Comparison of ENCODE assay signal across 25 cellular contexts in the genomic region with DNA sequence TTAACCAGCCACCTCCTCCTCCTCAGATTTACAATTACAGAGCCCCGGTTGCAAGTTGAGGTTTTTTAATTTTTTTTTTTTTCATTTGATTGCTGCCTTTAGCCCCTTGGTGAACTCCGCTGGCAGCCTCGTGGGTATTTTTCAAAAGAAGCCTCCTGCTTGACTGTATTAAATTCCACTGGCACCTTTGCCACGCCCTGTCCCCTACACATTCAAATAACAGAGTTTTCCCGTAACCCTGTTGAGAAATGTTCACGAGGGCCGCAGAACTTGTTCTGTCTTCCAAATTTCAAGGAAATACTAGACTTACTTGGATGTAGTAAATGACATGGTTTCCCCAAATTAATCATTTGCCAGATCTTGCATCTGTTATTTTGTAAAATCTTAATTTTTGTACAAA.
DNase-seq lines count a peak whose midpoint lies in the region; ATAC-seq and TF ChIP-seq lines count a peak whose summit lies in the region.
"Had no signal": no experiment of that assay in that cellular context is flagged by ENCODE, and none has a peak within 500 bp of the region (broad histone marks: within the 10 kb centered on the region; RNA-seq: fewer than 3 reads in every experiment).

No MANE protein-coding gene starts in this region.

- peaks cover 85% of the 10 kb centered on the region for H3K4me1 Mint-ChIP-seq in activated T-cell treated with anti-CD3 and anti-CD28 coated beads, Interleukin-2, amount 50 U/mL, for 72 hours (ENCODE audit: low read depth)
- H3K4me1 Mint-ChIP-seq in naive thymus-derived CD4-positive, alpha-beta T cell: peaks cover 10 to 83% (median 58%) of the 10 kb centered on the region in 7 donors
- peaks cover 21% of the 10 kb centered on the region for H3K4me1 Mint-ChIP-seq in type B pancreatic cell (ENCODE audit: unreplicated experiment)

- no peaks in the 10 kb centered on the region for H3K27me3 Mint-ChIP-seq in activated T-cell treated with anti-CD3 and anti-CD28 coated beads, Interleukin-2, amount 50 U/mL, for 72 hours (ENCODE audit: low read depth)
- H3K27me3 Mint-ChIP-seq in naive thymus-derived CD4-positive, alpha-beta T cell: no peaks in the 10 kb centered on the region
- H3K27me3 Mint-ChIP-seq in type B pancreatic cell: no peaks in the 10 kb centered on the region
- H3K27me3 Mint-ChIP-seq: activated CD8-positive, alpha-beta T cell treated with anti-CD3 and anti-CD28 coated beads for 36 hours; IgD-negative memory B cell; memory B cell had no signal

- H3K36me3 Mint-ChIP-seq in activated T-cell treated with anti-CD3 and anti-CD28 coated beads, Interleukin-2, amount 50 U/mL, for 72 hours (ENCODE audit: insufficient read depth in 2 of 2): peaks cover 33 to 71% of the 10 kb centered on the region in 2 donors
- peaks cover 13 to 73% (median 51%) of the 10 kb centered on the region in 5 donors for H3K36me3 Mint-ChIP-seq in naive thymus-derived CD4-positive, alpha-beta T cell
- H3K36me3 Mint-ChIP-seq in type B pancreatic cell: peaks cover 50% of the 10 kb centered on the region

- TF ChIP-seq CTCF in RWPE2 (IDR thresholded peaks at IDR 0.05; ENCODE audit: poor library complexity, severe bottlenecking) (no peak), type B pancreatic cell (conservative IDR thresholded peaks at IDR 0.05) (no peak)

- no peaks in the 10 kb centered on the region for H3K9me3 ChIP-seq in RWPE2 (ENCODE audit: severe bottlenecking)
- H3K9me3 ChIP-seq in naive thymus-derived CD4-positive, alpha-beta T cell (ENCODE audit: control insufficient read depth in 2 of 3, low read length in 3 of 3): no peaks in the 10 kb centered on the region
- H3K9me3 ChIP-seq: colonic mucosa, SJCRH30 had no signal

- no peak for DNase-seq in activated T-cell treated with anti-CD3 and anti-CD28 coated beads, Interleukin-2, amount 50 U/mL, for 72 hours
- DNase-seq in activated T-cell treated with anti-CD3 and anti-CD28 coated beads, Interleukin-2, amount 50 U/mL, for 1 hour: no peak
- DNase-seq in RWPE2 (ENCODE audit: low spot score): no peak
- DNase-seq in naive thymus-derived CD4-positive, alpha-beta T cell: no peak
- no peak for DNase-seq in type B pancreatic cell (ENCODE audit: extremely low spot score, unreplicated experiment)
- no peak for DNase-seq in activated CD8-positive, alpha-beta memory T cell treated with anti-CD3 and anti-CD28 coated beads, Interleukin-2, amount 50 U/mL, for 4 hours
- no peak for DNase-seq in HEK293T (ENCODE audit: extremely low spot score)
- no peak for DNase-seq in SKM-1 (lab: John Stamatoyannopoulos, UW; ENCODE audit: unreplicated experiment)
- DNase-seq: activated CD8-positive, alpha-beta T cell treated with anti-CD3 and anti-CD28 coated beads for 36 hours; brain microvascular endothelial cell; colonic mucosa; endodermal cell; NCI-H1417; NCI-H2107; NCI-H510A treated with DMSO at 0.1 percent for 48 hours; NK-92 treated with Interleukin-12 subunit alpha and Interleukin-12 subunit beta, amount 100 ng/mL, for 24 hours; occipital lobe; right cardiac atrium; SJCRH30; stimulated activated CD8-positive, alpha-beta memory T cell treated with anti-CD3 and anti-CD28 coated beads, Interleukin-4, amount 100 ng/mL, for 48 hours; T-helper 2 cell had no signal

- intact Hi-C loops in naive thymus-derived CD4-positive, alpha-beta T cell (cut with micrococcal nuclease): no loop called here

- H3K4me3 Mint-ChIP-seq in activated T-cell treated with anti-CD3 and anti-CD28 coated beads, Interleukin-2, amount 50 U/mL, for 72 hours: peak overlapping the region in 1 of 2 donors; percentile 29
- H3K4me3 Mint-ChIP-seq in naive thymus-derived CD4-positive, alpha-beta T cell: peak overlapping the region in 1 of 10 donors; percentile 30
- no peak overlapping the region for H3K4me3 Mint-ChIP-seq in type B pancreatic cell
- H3K4me3 Mint-ChIP-seq: activated CD8-positive, alpha-beta T cell treated with anti-CD3 and anti-CD28 coated beads for 36 hours; endodermal cell; IgD-negative memory B cell; memory B cell had no signal

- no peak for ATAC-seq in activated T-cell treated with anti-CD3 and anti-CD28 coated beads, Interleukin-2, amount 50 U/mL, for 72 hours (replicated peaks in 1 of 2)
- no peak for ATAC-seq in RWPE2 (ENCODE audit: low read depth)
- no peak for ATAC-seq in naive thymus-derived CD4-positive, alpha-beta T cell
- ATAC-seq: activated CD8-positive, alpha-beta T cell treated with anti-CD3 and anti-CD28 coated beads for 36 hours; Panc1; right cardiac atrium had no signal

- H3K4me3 ChIP-seq in RWPE2 (ENCODE audit: severe bottlenecking): no peak overlapping the region
- H3K4me3 ChIP-seq in naive thymus-derived CD4-positive, alpha-beta T cell (ENCODE audit: low read length): no peak overlapping the region
- H3K4me3 ChIP-seq: colonic mucosa, SJCRH30 had no signal

- no peaks in the 10 kb centered on the region for H3K27me3 ChIP-seq in RWPE2 (ENCODE audit: insufficient read depth, poor library complexity, severe bottlenecking)
- no peaks in the 10 kb centered on the region for H3K27me3 ChIP-seq in naive thymus-derived CD4-positive, alpha-beta T cell (ENCODE audit: control insufficient read depth in 2 of 2, insufficient read depth in 2 of 2, low read length in 2 of 2)
- H3K27me3 ChIP-seq: brain microvascular endothelial cell, colonic mucosa, SJCRH30 had no signal

- H3K9me3 Mint-ChIP-seq in activated T-cell treated with anti-CD3 and anti-CD28 coated beads, Interleukin-2, amount 50 U/mL, for 72 hours: no peaks in the 10 kb centered on the region
- no peaks in the 10 kb centered on the region for H3K9me3 Mint-ChIP-seq in naive thymus-derived CD4-positive, alpha-beta T cell
- H3K9me3 Mint-ChIP-seq in type B pancreatic cell: no peaks in the 10 kb centered on the region
- H3K9me3 Mint-ChIP-seq: endodermal cell, IgD-negative memory B cell, memory B cell had no signal

- CTCF ChIA-PET in naive thymus-derived CD4-positive, alpha-beta T cell (lab: Charles Lee): interaction anchor here (1.5 to 1.7 kb wide), 2 partner anchors 9 to 176 kb away, joined by 4 read pairs; no protein-coding TSS in a partner anchor
- CTCF ChIA-PET in HEK293T (lab: Yijun Ruan, JAX): no interaction called here

- H3K4me1 ChIP-seq in RWPE2 (ENCODE audit: insufficient read depth, poor library complexity, severe bottlenecking): peaks cover 17% of the 10 kb centered on the region
- H3K4me1 ChIP-seq in naive thymus-derived CD4-positive, alpha-beta T cell (ENCODE audit: control insufficient read depth in 2 of 2, insufficient read depth in 2 of 2, low read length in 2 of 2): peaks cover 0 to 9% of the 10 kb centered on the region in 2 donors
- H3K4me1 ChIP-seq: colonic mucosa, SJCRH30 had no signal

- POLR2A ChIA-PET in naive thymus-derived CD4-positive, alpha-beta T cell (lab: Charles Lee): interaction anchor here (1.3 kb wide), 1 partner anchor 22 kb away, joined by 6 read pairs; no protein-coding TSS in a partner anchor
- POLR2A ChIA-PET in HEK293T (lab: Yijun Ruan, JAX): no interaction called here

- H3K27ac ChIP-seq in RWPE2 (ENCODE audit: poor library complexity, severe bottlenecking): peak overlapping the region; percentile 12
- H3K27ac ChIP-seq in naive thymus-derived CD4-positive, alpha-beta T cell (ENCODE audit: low read depth, low read length): no peak overlapping the region
- H3K27ac ChIP-seq: brain microvascular endothelial cell, C4-2B, colonic mucosa, SJCRH30 had no signal

- 0 out of 2 replicates have a peak, but pooled peaks cover 7% of the 10 kb centered on the region for H3K36me3 ChIP-seq in RWPE2 (ENCODE audit: low read depth)
- H3K36me3 ChIP-seq in naive thymus-derived CD4-positive, alpha-beta T cell (ENCODE audit: control insufficient read depth in 2 of 3, insufficient read depth in 3 of 3, low read length in 3 of 3): peaks cover 8 to 16% (median 9%) of the 10 kb centered on the region in 3 experiments
- H3K36me3 ChIP-seq: colonic mucosa had no signal

- H3K27ac Mint-ChIP-seq in activated T-cell treated with anti-CD3 and anti-CD28 coated beads, Interleukin-2, amount 50 U/mL, for 72 hours: peak overlapping the region; percentile 92
- H3K27ac Mint-ChIP-seq in naive thymus-derived CD4-positive, alpha-beta T cell: peak overlapping the region in 5 of 9 donors; percentile 43 to 77 (median 67)
- H3K27ac Mint-ChIP-seq in type B pancreatic cell: peak overlapping the region; percentile 79
- H3K27ac Mint-ChIP-seq: endodermal cell had no signal

TF ChIP-seq in HEK293T, 16 proteins besides CTCF, POLR2A, EP300 and RAD21:
- TF ChIP-seq ARNT (IDR thresholded peaks at IDR 0.05): no peak
- no peak for TF ChIP-seq NFRKB (IDR thresholded peaks at IDR 0.05)
- TF ChIP-seq FOXK2 (IDR thresholded peaks at IDR 0.05): no peak
- TF ChIP-seq FOXA1 (IDR thresholded peaks at IDR 0.05): no peak
- no peak for TF ChIP-seq L3MBTL2 (conservative IDR thresholded peaks at IDR 0.05)
- TF ChIP-seq SP1 (IDR thresholded peaks at IDR 0.05): no peak
- no peak for TF ChIP-seq LEF1 (IDR thresholded peaks at IDR 0.05; ENCODE audit: borderline replicate concordance)
- TF ChIP-seq, protein P1, sequence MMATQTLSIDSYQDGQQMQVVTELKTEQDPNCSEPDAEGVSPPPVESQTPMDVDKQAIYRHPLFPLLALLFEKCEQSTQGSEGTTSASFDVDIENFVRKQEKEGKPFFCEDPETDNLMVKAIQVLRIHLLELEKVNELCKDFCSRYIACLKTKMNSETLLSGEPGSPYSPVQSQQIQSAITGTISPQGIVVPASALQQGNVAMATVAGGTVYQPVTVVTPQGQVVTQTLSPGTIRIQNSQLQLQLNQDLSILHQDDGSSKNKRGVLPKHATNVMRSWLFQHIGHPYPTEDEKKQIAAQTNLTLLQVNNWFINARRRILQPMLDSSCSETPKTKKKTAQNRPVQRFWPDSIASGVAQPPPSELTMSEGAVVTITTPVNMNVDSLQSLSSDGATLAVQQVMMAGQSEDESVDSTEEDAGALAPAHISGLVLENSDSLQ (IDR thresholded peaks at IDR 0.05): no peak
- no peak for TF ChIP-seq BHLHE40 (IDR thresholded peaks at IDR 0.05; ENCODE audit: borderline replicate concordance)
- no peak for TF ChIP-seq SUZ12 (IDR thresholded peaks at IDR 0.05)
- TF ChIP-seq ZNF384 (IDR thresholded peaks at IDR 0.05): no peak
- no peak for TF ChIP-seq FOXM1 (IDR thresholded peaks at IDR 0.05; ENCODE audit: borderline replicate concordance)
